In genomic region chr9:92164975-92165374, GRCh38 we compare ENCODE assay signal across 1 cellular context.
A peak's percentile ranks its signal among the peaks of the same experiment; 100 is the strongest.
TF ChIP-seq lines count a peak whose summit lies in the region.

No MANE protein-coding gene starts in this region.

TF ChIP-seq in K562, 482 proteins besides CTCF, POLR2A, EP300 and RAD21 (continued from another document):
- TF ChIP-seq ZNF280A (IDR thresholded peaks at IDR 0.05; ENCODE audit: low read depth, partially characterized antibody) (peak; percentile 21), HDAC2 (IDR thresholded peaks at IDR 0.05) (no peak), ZNF408 (CRISPR knock-in tag; IDR thresholded peaks at IDR 0.05; ENCODE audit: low read depth) (no peak), ARID2 (IDR thresholded peaks at IDR 0.05) (no peak), U2AF2 (optimal IDR thresholded peaks at IDR 0.05; ENCODE audit: low read depth, low read length) (no peak), XRCC3 (IDR thresholded peaks at IDR 0.05) (no peak), EWSR1 (IDR thresholded peaks at IDR 0.05; ENCODE audit: borderline replicate concordance, low read depth, partially characterized antibody) (no peak), TRIM28 (IDR thresholded peaks at IDR 0.05) (0 out of 2 replicates have a peak, but pooled peaks have one; percentile 53), IRF9 (tag; IDR thresholded peaks at IDR 0.05) (no peak), CBX3 (IDR thresholded peaks at IDR 0.05; ENCODE audit: borderline replicate concordance in 1 of 2, low read length in 2 of 2) (peak in 1 of 2 experiments; percentile 79; a peak in 2 of 3 replicates), STAT5A (IDR thresholded peaks at IDR 0.05; ENCODE audit: borderline replicate concordance, low read length) (no peak), HMBOX1 (IDR thresholded peaks at IDR 0.05) (no peak)
